ENCODE assay signal across 23 cellular contexts in the genomic region with DNA sequence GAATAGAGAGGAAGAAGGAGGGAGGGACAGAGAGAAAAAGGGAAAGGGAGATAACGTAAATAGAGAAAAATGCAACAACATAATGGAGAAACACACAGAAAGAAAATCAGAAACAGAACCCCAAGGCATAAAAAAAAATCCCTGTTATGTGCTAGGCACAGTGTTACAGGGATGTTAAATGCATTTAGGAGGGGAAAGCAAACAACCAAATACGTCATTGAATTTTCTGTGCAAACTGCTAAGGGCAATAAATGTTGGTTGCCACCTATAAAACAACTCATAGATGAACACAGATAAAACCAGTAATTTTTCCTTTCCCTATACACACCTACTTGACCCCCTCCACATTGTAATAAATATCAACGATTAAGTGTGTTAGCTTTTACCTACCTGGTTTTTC. TPM values are rescaled to one million over a fixed set of nuclear protein-coding genes. Genes with fewer than 3 reads are reported as not detected.
DNase-seq lines count a peak whose midpoint lies in the region; ATAC-seq, FAIRE-seq and TF ChIP-seq lines count a peak whose summit lies in the region.
"Had no signal": no experiment of that assay in that cellular context is flagged by ENCODE, and none has a peak within 500 bp of the region (broad histone marks: within the 10 kb centered on the region; RNA-seq: fewer than 3 reads in every experiment).

No MANE protein-coding gene starts in this region.

- no peaks in the 10 kb centered on the region for H3K27me3 ChIP-seq in dorsolateral prefrontal cortex
- H3K27me3 ChIP-seq in small intestine (ENCODE audit: control insufficient read depth in 2 of 2, insufficient read depth in 2 of 2, low read length in 2 of 2): no peaks in the 10 kb centered on the region

- H3K4me1 ChIP-seq in small intestine (ENCODE audit: control insufficient read depth in 2 of 2, insufficient read depth in 1 of 2, low read depth in 1 of 2, low read length in 1 of 2): no peaks in the 10 kb centered on the region

- H3K9me3 ChIP-seq in small intestine (ENCODE audit: control insufficient read depth, low read depth): no peaks in the 10 kb centered on the region

- no peak for TF ChIP-seq CTCF in LNCaP clone FGC (IDR thresholded peaks at IDR 0.05; ENCODE audit: control insufficient read depth, extremely low read depth, insufficient read depth)
- TF ChIP-seq CTCF in dorsolateral prefrontal cortex (IDR thresholded peaks at IDR 0.05 in 54 of 56, conservative IDR thresholded peaks at IDR 0.05 in 2 of 56; ENCODE audit: low read depth in 1 of 56, partially characterized antibody in 56 of 56): no peak

- H3K4me3 ChIP-seq in LNCaP clone FGC (ENCODE audit: low read depth, low read length) (no peak overlapping the region), dorsolateral prefrontal cortex (no peak overlapping the region), small intestine (ENCODE audit: low read depth in 1 of 2, low read length in 2 of 2) (no peak overlapping the region)
- H3K4me3 ChIP-seq: GM23248, K562 had no signal

- DNase-seq in LNCaP clone FGC (ENCODE audit: low read depth) (peak; percentile 81), NCI-H748 treated with DMSO at 0.1 percent for 48 hours (lab: John Stamatoyannopoulos, UW) (peak; percentile 16), dorsolateral prefrontal cortex (no peak), small intestine (peak; percentile 34), NCI-H526 treated with DMSO at 0.1 percent for 48 hours (lab: John Stamatoyannopoulos, UW) (no peak), NCI-H146 (lab: John Stamatoyannopoulos, UW) (no peak)
- DNase-seq: C1 segment of cervical spinal cord; CD4-positive, alpha-beta memory T cell; COR-L47; DMS53; GM23248; H7; Kasumi-1; MV-4-11; NCI-H1105; NCI-H1436 treated with DMSO at 0.1 percent for 48 hours; NCI-H1930; NCI-H2107; Right ventricle myocardium superior; RPMI8226 had no signal

- H3K36me3 ChIP-seq in small intestine (ENCODE audit: control insufficient read depth in 2 of 2, insufficient read depth in 2 of 2, low read length in 2 of 2): no peaks in the 10 kb centered on the region

- intact Hi-C loops in dorsolateral prefrontal cortex (cut with DNase I): no loop called here

- no peak for FAIRE-seq in small intestine (lab: Jason Lieb, UNC)
- FAIRE-seq: HTR-8/SVneo, K562 had no signal

- 24 to 52% (median 39%) methylated on average over 3 of the region's 3 CpGs for WGBS in small intestine, 3 donors

- no peak for ATAC-seq in HG02571 (IDR thresholded peaks at IDR 0.05; ENCODE audit: unreplicated experiment)
- ATAC-seq: K562 had no signal

- peak overlapping the region in 45 of 59 donors; percentile 59 to 97 (median 90) for H3K27ac ChIP-seq in dorsolateral prefrontal cortex
- H3K27ac ChIP-seq in small intestine (ENCODE audit: low read depth in 1 of 2, low read length in 1 of 2): no peak overlapping the region
- H3K27ac ChIP-seq: GM23248 had no signal

RNA-seq across cellular contexts. Expression of a gene that starts 51.3 kb away (rescaled TPM):
- total RNA-seq in dorsolateral prefrontal cortex: 10 to 100 TPM; 33.6 to 67.1 (median 52.4) TPM
- polyA plus RNA-seq in small intestine: 1 to 10 TPM; 3.0 to 3.8 (median 3.6) TPM

Comparison
In these comparisons a context has a peak if more than half of its experiments do, and no peak if none do; other contexts are left out.
1. DNase-seq: peak in LNCaP clone FGC (single experiment), NCI-H748 treated with DMSO at 0.1 percent for 48 hours (single experiment) and small intestine (single experiment); none in dorsolateral prefrontal cortex (0 of 10), NCI-H526 treated with DMSO at 0.1 percent for 48 hours (single experiment) and NCI-H146 (single experiment).
2. H3K27ac ChIP-seq: peak in dorsolateral prefrontal cortex (45 of 59); none in small intestine (0 of 2).